In the genomic region with DNA sequence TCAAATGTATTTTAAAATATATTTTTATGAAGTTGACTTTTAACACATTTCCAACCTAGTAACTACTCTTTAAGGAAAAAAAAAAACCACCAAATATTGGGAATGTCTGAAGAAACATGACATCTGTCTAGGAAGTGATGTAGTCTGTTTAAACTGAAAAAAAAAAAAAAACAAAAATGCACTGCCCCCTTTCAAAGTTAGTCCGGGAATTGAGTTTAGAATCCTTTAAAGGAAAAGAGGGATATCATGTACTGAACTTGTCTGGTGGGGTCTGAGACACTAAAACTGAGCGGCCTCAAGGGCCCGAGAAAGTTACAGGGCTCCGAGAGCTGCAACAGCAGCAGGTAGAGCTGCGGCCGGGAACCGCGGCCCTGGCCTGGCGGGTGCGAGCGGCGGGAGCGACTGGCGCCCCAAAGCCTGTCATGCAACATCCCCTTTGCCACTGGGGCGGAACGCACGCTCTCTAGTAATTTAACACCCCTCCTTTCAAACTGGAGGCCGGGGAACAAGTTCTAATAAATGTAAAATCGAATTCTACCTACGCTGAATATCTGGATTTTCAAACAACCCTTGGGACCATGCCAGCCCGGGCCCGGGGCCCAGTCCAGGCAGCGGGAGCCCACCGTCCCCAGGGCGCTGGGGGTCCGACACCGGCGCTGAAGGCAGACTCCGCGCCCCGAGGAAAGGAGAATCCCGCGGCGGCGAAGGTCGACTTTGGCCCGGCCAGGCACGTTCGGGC, we compare ENCODE assay signal across 8 cellular contexts. TPM values are rescaled to one million over a fixed set of nuclear protein-coding genes. Genes with fewer than 3 reads are reported as not detected.
A peak's percentile ranks its signal among the peaks of the same experiment; 100 is the strongest.
DNase-seq lines count a peak whose midpoint lies in the region; ATAC-seq and TF ChIP-seq lines count a peak whose summit lies in the region.

No MANE protein-coding gene starts in this region.

- H3K27ac ChIP-seq in temporal lobe (ENCODE audit: low read depth, low read length), result peak overlapping the region; percentile 76

- peak overlapping the region; percentile 95 for H3K27ac Mint-ChIP-seq in nephron progenitor cell

- peaks cover 2% of the 10 kb centered on the region for H3K27me3 Mint-ChIP-seq in nephron progenitor cell (ENCODE audit: low read depth, poor library complexity)

- peaks cover 16% of the 10 kb centered on the region for H3K36me3 Mint-ChIP-seq in nephron progenitor cell (ENCODE audit: low read depth)

- no peak for TF ChIP-seq CTCF in AG10803 (conservative IDR thresholded peaks at IDR 0.05; ENCODE audit: low read length)
- no peak for TF ChIP-seq CTCF in fibroblast of villous mesenchyme (IDR thresholded peaks at IDR 0.05; ENCODE audit: insufficient read depth, low read depth, low read length)
- TF ChIP-seq CTCF in nephron progenitor cell (IDR thresholded peaks at IDR 0.05), result no peak

- H3K9me3 Mint-ChIP-seq in nephron progenitor cell, result peaks cover 4% of the 10 kb centered on the region

- no peaks in the 10 kb centered on the region for H3K9me3 ChIP-seq in NT2/D1 (ENCODE audit: insufficient read depth, low read length)

- no peaks in the 10 kb centered on the region for H3K4me1 ChIP-seq in NT2/D1 (ENCODE audit: insufficient read depth, insufficient read length)

- peaks cover 9% of the 10 kb centered on the region for H3K36me3 ChIP-seq in NT2/D1 (ENCODE audit: insufficient read depth, insufficient read length, low read length)

- H3K9ac ChIP-seq in NT2/D1 (ENCODE audit: insufficient read length, low read depth), result peak overlapping the region; percentile 93

- H3K4me3 ChIP-seq in AG10803 (ENCODE audit: low read length), result peak overlapping the region; percentile 76
- peak overlapping the region; percentile 79 for H3K4me3 ChIP-seq in NT2/D1 (ENCODE audit: insufficient read length, low read depth)
- H3K4me3 ChIP-seq in fibroblast of villous mesenchyme (ENCODE audit: low read depth, low read length), result peak overlapping the region; percentile 73

- peak; percentile 40 for ATAC-seq in GM19025 (IDR thresholded peaks at IDR 0.05; ENCODE audit: low read depth, unreplicated experiment)
- ATAC-seq in HG03159 (IDR thresholded peaks at IDR 0.05; ENCODE audit: unreplicated experiment), result peak; percentile 76

- no peaks in the 10 kb centered on the region for H3K27me3 ChIP-seq in NT2/D1 (ENCODE audit: insufficient read depth, insufficient read length)

- DNase-seq in AG10803 (ENCODE audit: low read depth), result peak; percentile 36
- no peak for DNase-seq in NT2/D1 (ENCODE audit: low read depth, low spot score)
- peak; percentile 7 to 21 for DNase-seq in activated T-helper 1 cell treated with anti-CD3 and anti-CD28 coated beads, Interleukin-2, amount 50 U/mL, for 16 hours (ENCODE audit: low read depth in 1 of 2, low spot score in 1 of 2)
- peak; percentile 54 for DNase-seq in fibroblast of villous mesenchyme (ENCODE audit: low read depth)
- DNase-seq in nephron progenitor cell, result peak; percentile 69

- peak overlapping the region; percentile 96 for H3K4me3 Mint-ChIP-seq in nephron progenitor cell

- H3K4me1 Mint-ChIP-seq in nephron progenitor cell, result peaks cover 71% of the 10 kb centered on the region

RNA-seq across cellular contexts. Expression of gene RDX, which starts 0.8 kb away (rescaled TPM):
- 62.8 and 84.2 TPM in 2 replicates for total RNA-seq in fibroblast of villous mesenchyme
- 67.1 TPM for total RNA-seq in temporal lobe
